Comparison of ENCODE assay signal across 19 cellular contexts in genomic region chr5:131288328-131288727, GRCh38. TPM values are rescaled to one million over a fixed set of nuclear protein-coding genes. Genes with fewer than 3 reads are reported as not detected.
DNase-seq lines count a peak whose midpoint lies in the region; ATAC-seq, FAIRE-seq and TF ChIP-seq lines count a peak whose summit lies in the region.
"Had no signal": no experiment of that assay in that cellular context is flagged by ENCODE, and none has a peak within 500 bp of the region (broad histone marks: within the 10 kb centered on the region; RNA-seq: fewer than 3 reads in every experiment).

No MANE protein-coding gene starts in this region.

- H3K4me2 ChIP-seq in HepG2 (ENCODE audit: low read depth, low read length), result no peak overlapping the region

- H3K27ac ChIP-seq in HepG2 (ENCODE audit: extremely low read length, insufficient read depth, low read length), result no peak overlapping the region
- H3K27ac ChIP-seq: cardiac muscle cell, uterus, WERI-Rb-1 had no signal

- H2AFZ ChIP-seq in HepG2 (ENCODE audit: low read length), result no peak overlapping the region

- TF ChIP-seq POLR2A in HepG2 (IDR thresholded peaks at IDR 0.05; ENCODE audit: insufficient read depth in 1 of 2, low read depth in 2 of 2, low read length in 2 of 2), result no peak

- no peak for TF ChIP-seq CTCF in HepG2 (CRISPR knock-in tag; IDR thresholded peaks at IDR 0.05)

- 73% methylated on average over 1 of the region's 1 CpG for WGBS in HepG2 (ENCODE audit: low lambda C conversion rate)

- no peaks in the 10 kb centered on the region for H3K27me3 Mint-ChIP-seq in activated naive CD4-positive, alpha-beta T cell treated with anti-CD3 and anti-CD28 coated beads for 36 hours (ENCODE audit: low read depth)
- no peaks in the 10 kb centered on the region for H3K27me3 Mint-ChIP-seq in activated T-helper 2 cell treated with anti-CD3 and anti-CD28 coated beads, Interferon-gamma antibody, Interleukin-2, Interleukin-4, amounts not matched to agents 10 μg/mL and 5 μg/mL and 100 μg/mL, durations not matched to agents 14 hours and 24 hours and 36 hours (ENCODE audit: low read depth)
- no peaks in the 10 kb centered on the region for H3K27me3 Mint-ChIP-seq in stimulated activated memory B cell treated with anti-CD40 and anti-IgM and Interleukin-4, amounts not matched to agents 10 μg/mL and 1 μg/mL and 100 μg/mL, for 72 hours

- CTCF ChIA-PET in activated naive CD4-positive, alpha-beta T cell treated with anti-CD3 and anti-CD28 coated beads for 36 hours (lab: Charles Lee), result no interaction called here
- CTCF ChIA-PET in HepG2 (lab: Yijun Ruan, JAX; ENCODE audit: low intra/inter-chr PET ratio, low total read pairs), result no interaction called here

- H3K4me3 ChIP-seq in HepG2 (replicated peaks in 1 of 3; ENCODE audit: insufficient read depth in 1 of 3, low read depth in 2 of 3, low read length in 3 of 3), result no peak overlapping the region
- H3K4me3 ChIP-seq: cardiac muscle cell, MG63, uterus had no signal

- intact Hi-C loops in activated naive CD4-positive, alpha-beta T cell treated with anti-CD3 and anti-CD28 coated beads for 36 hours (cut with micrococcal nuclease), result loop anchor here (10.0 kb wide), 1 partner anchor 806 kb away; no protein-coding TSS in a partner anchor
- intact Hi-C loops in activated T-helper 2 cell treated with anti-CD3 and anti-CD28 coated beads, Interferon-gamma antibody, Interleukin-2, Interleukin-4, amounts not matched to agents 10 μg/mL and 5 μg/mL and 100 μg/mL, durations not matched to agents 14 hours and 24 hours and 36 hours (cut with micrococcal nuclease), result loop anchor here (2.0 to 10.0 kb wide), 2 partner anchors 94 to 736 kb away; no protein-coding TSS in a partner anchor
- intact Hi-C loops in Right ventricle myocardium superior (cut with DNase I) (loop anchor here (10.0 kb wide), 1 partner anchor 116 kb away; no protein-coding TSS in a partner anchor), HepG2 (cut with micrococcal nuclease; ENCODE audit: unreplicated experiment) (no loop called here)

- H3K9me3 Mint-ChIP-seq in activated naive CD4-positive, alpha-beta T cell treated with anti-CD3 and anti-CD28 coated beads for 36 hours, result no peaks in the 10 kb centered on the region
- H3K9me3 Mint-ChIP-seq in activated T-helper 2 cell treated with anti-CD3 and anti-CD28 coated beads, Interferon-gamma antibody, Interleukin-2, Interleukin-4, amounts not matched to agents 10 μg/mL and 5 μg/mL and 100 μg/mL, durations not matched to agents 14 hours and 24 hours and 36 hours, result no peaks in the 10 kb centered on the region
- H3K9me3 Mint-ChIP-seq in stimulated activated memory B cell treated with anti-CD40 and anti-IgM and Interleukin-4, amounts not matched to agents 10 μg/mL and 1 μg/mL and 100 μg/mL, for 72 hours, result no peaks in the 10 kb centered on the region

- H3K4me1 ChIP-seq in HepG2 (ENCODE audit: insufficient read depth, low read length), result no peaks in the 10 kb centered on the region
- H3K4me1 ChIP-seq: uterus had no signal

- H3K27ac Mint-ChIP-seq in activated naive CD4-positive, alpha-beta T cell treated with anti-CD3 and anti-CD28 coated beads for 36 hours, result peak overlapping the region; percentile 88
- peak overlapping the region; percentile 84 for H3K27ac Mint-ChIP-seq in activated T-helper 2 cell treated with anti-CD3 and anti-CD28 coated beads, Interferon-gamma antibody, Interleukin-2, Interleukin-4, amounts not matched to agents 10 μg/mL and 5 μg/mL and 100 μg/mL, durations not matched to agents 14 hours and 24 hours and 36 hours
- H3K27ac Mint-ChIP-seq in stimulated activated memory B cell treated with anti-CD40 and anti-IgM and Interleukin-4, amounts not matched to agents 10 μg/mL and 1 μg/mL and 100 μg/mL, for 72 hours, result peak overlapping the region; percentile 88

- H3K27me3 ChIP-seq in HepG2 (ENCODE audit: control insufficient read depth in 1 of 2, insufficient read depth in 2 of 2, low read length in 2 of 2), result no peaks in the 10 kb centered on the region
- H3K27me3 ChIP-seq: cardiac muscle cell, MG63, uterus had no signal

- TF ChIP-seq EP300 in HepG2 (IDR thresholded peaks at IDR 0.05; ENCODE audit: low read depth in 2 of 2, low read length in 2 of 2) (no peak), HepG2 (CRISPR knock-in tag; IDR thresholded peaks at IDR 0.05; ENCODE audit: borderline replicate concordance) (no peak)

- H3K4me3 Mint-ChIP-seq in activated naive CD4-positive, alpha-beta T cell treated with anti-CD3 and anti-CD28 coated beads for 36 hours, result peak overlapping the region; percentile 75
- H3K4me3 Mint-ChIP-seq in activated T-helper 2 cell treated with anti-CD3 and anti-CD28 coated beads, Interferon-gamma antibody, Interleukin-2, Interleukin-4, amounts not matched to agents 10 μg/mL and 5 μg/mL and 100 μg/mL, durations not matched to agents 14 hours and 24 hours and 36 hours (ENCODE audit: low read depth), result peak overlapping the region; percentile 64
- no peak overlapping the region for H3K4me3 Mint-ChIP-seq in stimulated activated memory B cell treated with anti-CD40 and anti-IgM and Interleukin-4, amounts not matched to agents 10 μg/mL and 1 μg/mL and 100 μg/mL, for 72 hours

- no peaks in the 10 kb centered on the region; the same call in 1 of the 2 replicates for H4K20me1 ChIP-seq in HepG2 (ENCODE audit: insufficient read depth, low read length)

- H3K4me1 Mint-ChIP-seq in activated naive CD4-positive, alpha-beta T cell treated with anti-CD3 and anti-CD28 coated beads for 36 hours (ENCODE audit: low read depth), result peaks cover 74% of the 10 kb centered on the region
- H3K4me1 Mint-ChIP-seq in activated T-helper 2 cell treated with anti-CD3 and anti-CD28 coated beads, Interferon-gamma antibody, Interleukin-2, Interleukin-4, amounts not matched to agents 10 μg/mL and 5 μg/mL and 100 μg/mL, durations not matched to agents 14 hours and 24 hours and 36 hours (ENCODE audit: low read depth), result peaks cover 50% of the 10 kb centered on the region
- peaks cover 46% of the 10 kb centered on the region for H3K4me1 Mint-ChIP-seq in stimulated activated memory B cell treated with anti-CD40 and anti-IgM and Interleukin-4, amounts not matched to agents 10 μg/mL and 1 μg/mL and 100 μg/mL, for 72 hours

- ATAC-seq in HG03342 (IDR thresholded peaks at IDR 0.05; ENCODE audit: unreplicated experiment), result peak; percentile 42
- peak; percentile 61 for ATAC-seq in stimulated activated memory B cell treated with anti-CD40 and anti-IgM and Interleukin-4, amounts not matched to agents 10 μg/mL and 1 μg/mL and 100 μg/mL, for 72 hours
- ATAC-seq in Right ventricle myocardium superior (ENCODE audit: poor library complexity), result no peak
- ATAC-seq in HepG2, result no peak

- BruUV-seq in HepG2 (replicated peaks; lab: Mats Ljungman, UMichigan), result no TSS peak

- in situ Hi-C loops in HepG2 (cut with HindIII; ENCODE audit: extremely low pct_ligation_motif_present, low pct_unique_long_range_greater_than_20kb), result no loop called here

- H3K79me2 ChIP-seq in HepG2 (ENCODE audit: insufficient read depth, low read length), result peaks cover 57% of the 10 kb centered on the region

- no peak for TF ChIP-seq RAD21 in HepG2 (CRISPR knock-in tag; IDR thresholded peaks at IDR 0.05)

- peaks cover 21% of the 10 kb centered on the region for H3K36me3 Mint-ChIP-seq in activated naive CD4-positive, alpha-beta T cell treated with anti-CD3 and anti-CD28 coated beads for 36 hours (ENCODE audit: low read depth)
- H3K36me3 Mint-ChIP-seq in activated T-helper 2 cell treated with anti-CD3 and anti-CD28 coated beads, Interferon-gamma antibody, Interleukin-2, Interleukin-4, amounts not matched to agents 10 μg/mL and 5 μg/mL and 100 μg/mL, durations not matched to agents 14 hours and 24 hours and 36 hours (ENCODE audit: low read depth), result peaks cover 52% of the 10 kb centered on the region
- H3K36me3 Mint-ChIP-seq in stimulated activated memory B cell treated with anti-CD40 and anti-IgM and Interleukin-4, amounts not matched to agents 10 μg/mL and 1 μg/mL and 100 μg/mL, for 72 hours, result peaks cover 12% of the 10 kb centered on the region

- FAIRE-seq in HepG2 (lab: Jason Lieb, UNC), result no peak
- FAIRE-seq: GM12892 had no signal

- POLR2A ChIA-PET in HepG2 (lab: Yijun Ruan, JAX), result no interaction called here

- no peak overlapping the region for H3K9ac ChIP-seq in HepG2 (ENCODE audit: insufficient read depth, low read depth, low read length)

- DNase-seq in activated naive CD4-positive, alpha-beta T cell treated with anti-CD3 and anti-CD28 coated beads for 36 hours, result no peak
- DNase-seq in activated naive CD4-positive, alpha-beta T cell treated with anti-CD3 and anti-CD28 coated beads, Interleukin-2, amount 50 U/mL, for 16 hours, result no peak
- DNase-seq in activated T-helper 2 cell treated with anti-CD3 and anti-CD28 coated beads, Interferon-gamma antibody, Interleukin-2, Interleukin-4, amounts not matched to agents 10 μg/mL and 5 μg/mL and 100 μg/mL, durations not matched to agents 14 hours and 24 hours and 36 hours (ENCODE audit: low spot score), result no peak
- DNase-seq in Right ventricle myocardium superior (no peak), mesenteric fat pad (ENCODE audit: low spot score) (no peak), HepG2 (ENCODE audit: low spot score) (no peak)
- DNase-seq: DMS79; HCEC 1CT; head of caudate nucleus; kidney glomerular epithelial cell; MG63; NK-92 treated with Interleukin-12 subunit alpha and Interleukin-12 subunit beta, amount 100 ng/mL, for 24 hours; stimulated activated CD4-positive, alpha-beta T cell treated with anti-CD3 and anti-CD28 coated beads, Interleukin-1b, Interleukin-23, amount 100 ng/mL, for 48 hours; uterus; WERI-Rb-1 had no signal

- H3K9me3 ChIP-seq in HepG2 (ENCODE audit: low read length), result no peaks in the 10 kb centered on the region
- H3K9me3 ChIP-seq: MG63, uterus had no signal

- H3K36me3 ChIP-seq in HepG2 (replicated peaks in 1 of 2; ENCODE audit: control insufficient read depth in 1 of 2, insufficient read depth in 2 of 2, low read length in 2 of 2), result no peaks in the 10 kb centered on the region; a peak in 2 of 5 replicates
- H3K36me3 ChIP-seq: cardiac muscle cell, MG63, uterus, WERI-Rb-1 had no signal

RNA-seq across cellular contexts. Expression of gene CDC42SE2, which starts 24.5 kb away (rescaled TPM):
- 100 to 1,000 TPM; 106 to 108 TPM for total RNA-seq in activated naive CD4-positive, alpha-beta T cell treated with anti-CD3 and anti-CD28 coated beads for 36 hours
- 89.5 and 91.0 TPM in 2 replicates for total RNA-seq in activated T-helper 2 cell treated with anti-CD3 and anti-CD28 coated beads, Interferon-gamma antibody, Interleukin-2, Interleukin-4, amounts not matched to agents 10 μg/mL and 5 μg/mL and 100 μg/mL, durations not matched to agents 14 hours and 24 hours and 36 hours
- total RNA-seq in Right ventricle myocardium superior, result 9.3 TPM
- total RNA-seq in mesenteric fat pad, result 23.3 TPM
- total RNA-seq in HepG2 (2016; rRNA removed; fragmentation: Illumina TruSeq; extraction: Trizol), result 25.0 and 40.7 TPM in 2 replicates
- 4.1 and 6.0 TPM in 2 replicates for total RNA-seq in HepG2 (2016; cell fraction: cytosol; rRNA removed; fragmentation: Illumina TruSeq; extraction: Trizol; ENCODE audit: low read depth)
- total RNA-seq in HepG2 (2016; cell fraction: insoluble cytoplasmic fraction; rRNA removed; fragmentation: Illumina TruSeq; extraction: Trizol), result 25.3 and 38.9 TPM in 2 replicates
- 22.1 and 22.9 TPM in 2 replicates for total RNA-seq in HepG2 (2016; cell fraction: membrane; rRNA removed; fragmentation: Illumina TruSeq; extraction: Trizol)
- 15.2 and 19.0 TPM in 2 replicates for total RNA-seq in HepG2 (2016; cell fraction: nucleus; rRNA removed; fragmentation: Illumina TruSeq; extraction: Trizol)
- polyA plus RNA-seq in HepG2 (2011; rRNA removed), result 15.4 and 19.6 TPM in 2 replicates
- polyA plus RNA-seq in HepG2 (2011; cell fraction: cytosol; rRNA removed), result 8.3 and 14.9 TPM in 2 replicates
- polyA plus RNA-seq in HepG2 (2011; cell fraction: nucleus; rRNA removed), result 4.3 and 5.7 TPM in 2 replicates
- 17.1 and 18.8 TPM in 2 replicates for polyA plus RNA-seq in HepG2 (2012)
- 3.5 and 5.5 TPM in 2 replicates for polyA plus RNA-seq in HepG2 (2016; cell fraction: cytosol; fragmentation: Illumina TruSeq; extraction: Trizol; ENCODE audit: low read depth)
- polyA plus RNA-seq in HepG2 (2016; cell fraction: insoluble cytoplasmic fraction; fragmentation: Illumina TruSeq; extraction: Trizol; ENCODE audit: low read depth), result 37.1 and 39.0 TPM in 2 replicates
- polyA plus RNA-seq in HepG2 (2016; cell fraction: membrane; fragmentation: Illumina TruSeq; extraction: Trizol; ENCODE audit: low read depth), result 14.3 and 17.7 TPM in 2 replicates
- polyA plus RNA-seq in HepG2 (2016; cell fraction: nucleus; fragmentation: Illumina TruSeq; extraction: Trizol; ENCODE audit: insufficient read depth, low read depth), result 17.8 and 18.4 TPM in 2 replicates
- 9.0 and 11.6 TPM in 2 replicates for polyA minus RNA-seq in HepG2 (2011; rRNA and poly(A)+ RNA removed; ENCODE audit: low replicate concordance)
- 15.6 and 18.7 TPM in 2 replicates for polyA minus RNA-seq in HepG2 (2011; cell fraction: cytosol; rRNA and poly(A)+ RNA removed)
- polyA minus RNA-seq in HepG2 (2011; cell fraction: nucleus; rRNA and poly(A)+ RNA removed), result 23.7 and 30.1 TPM in 2 replicates

Comparison
In these comparisons a context has a peak if more than half of its experiments do, and no peak if none do; other contexts are left out.
1. ATAC-seq: peak in HG03342 (single experiment) and stimulated activated memory B cell treated with anti-CD40 and anti-IgM and Interleukin-4, amounts not matched to agents 10 μg/mL and 1 μg/mL and 100 μg/mL, for 72 hours (single experiment); none in Right ventricle myocardium superior (single experiment) and HepG2 (single experiment).
2. Peak in every context shown above with its lines, with median percentiles within 50 percentile points of each other: H3K27ac Mint-ChIP-seq.